Comparison of ENCODE assay signal across 12 cellular contexts in genomic region chr2:189096769-189097447, GRCh38.
DNase-seq lines count a peak whose midpoint lies in the region; ATAC-seq and TF ChIP-seq lines count a peak whose summit lies in the region.
"Had no signal": no experiment of that assay in that cellular context is flagged by ENCODE, and none has a peak within 500 bp of the region (broad histone marks: within the 10 kb centered on the region; RNA-seq: fewer than 3 reads in every experiment).

No MANE protein-coding gene starts in this region.

- H3K9ac ChIP-seq in HCT116 (ENCODE audit: low read length): no peak overlapping the region

- TF ChIP-seq CTCF in HCT116 (IDR thresholded peaks at IDR 0.05 in 2 of 3, conservative IDR thresholded peaks at IDR 0.05 in 1 of 3; ENCODE audit: borderline replicate concordance in 1 of 3, insufficient read depth in 1 of 3, low read depth in 2 of 3, low read length in 2 of 3) (no peak), tibial artery (IDR thresholded peaks at IDR 0.05) (no peak)

- H3K4me3 ChIP-seq in HCT116 (replicated peaks in 1 of 2; ENCODE audit: low read depth in 1 of 2, low read length in 2 of 2): no peak overlapping the region
- H3K4me3 ChIP-seq in tibial artery: no peak overlapping the region
- H3K4me3 ChIP-seq: uterus had no signal

- H3K4me2 ChIP-seq in HCT116 (ENCODE audit: low read length): peak overlapping the region; percentile 50

- intact Hi-C loops in HCT116 (cut with micrococcal nuclease): no loop called here
- intact Hi-C loops in tibial artery (cut with DNase I; ENCODE audit: low total_unique reads): loop anchor here (10.0 kb wide), 1 partner anchor 318 kb away; no protein-coding TSS in a partner anchor

- peak overlapping the region; percentile 62 for H2AFZ ChIP-seq in HCT116 (ENCODE audit: low read depth, low read length, poor library complexity, severe bottlenecking)

- BruUV-seq in HCT116 (replicated peaks; lab: Mats Ljungman, UMichigan): no TSS peak

- no peaks in the 10 kb centered on the region for H4K20me1 ChIP-seq in HCT116 (ENCODE audit: insufficient read depth)

- POLR2A ChIA-PET in HCT116 (lab: Charles Lee): no interaction called here

- H3K36me3 ChIP-seq in HCT116 (ENCODE audit: control insufficient read depth in 1 of 2, insufficient read depth in 2 of 2, low read length in 2 of 2) (no peaks in the 10 kb centered on the region), tibial artery (no peaks in the 10 kb centered on the region)
- H3K36me3 ChIP-seq: uterus had no signal

- H3K27me3 ChIP-seq in HCT116 (ENCODE audit: insufficient read depth, low read length): no peaks in the 10 kb centered on the region
- H3K27me3 ChIP-seq in tibial artery: no peaks in the 10 kb centered on the region
- H3K27me3 ChIP-seq: uterus had no signal

- H3K9me3 ChIP-seq in HCT116 (ENCODE audit: control insufficient read depth in 1 of 2, insufficient read depth in 1 of 2, low read depth in 1 of 2, low read length in 2 of 2): no peaks in the 10 kb centered on the region
- H3K9me3 ChIP-seq in tibial artery: no peaks in the 10 kb centered on the region
- H3K9me3 ChIP-seq: uterus had no signal

- H3K9me2 ChIP-seq in HCT116 (ENCODE audit: insufficient read depth): no peaks in the 10 kb centered on the region

- CTCF ChIA-PET in HCT116 (lab: Charles Lee): interaction anchor here (1.3 kb wide), 1 partner anchor 190 kb away, joined by 3 read pairs; no protein-coding TSS in a partner anchor

- RAD21 ChIA-PET in HCT116 (lab: Charles Lee; ENCODE audit: low non-redundant PET in 1 of 2, low total read pairs in 2 of 2, uncharacterized antibody in 2 of 2, unreplicated experiment in 2 of 2): no interaction called here

- H3K4me1 ChIP-seq in HCT116 (ENCODE audit: control insufficient read depth in 1 of 2, insufficient read depth in 2 of 2, low read length in 2 of 2) (peaks cover 9 to 14% of the 10 kb centered on the region in 2 experiments; a peak in 3 of 4 replicates), tibial artery (peaks cover 0 to 60% (median 14%) of the 10 kb centered on the region in 4 donors)

- DNase-seq in HCT116 (ENCODE audit: low read depth, low spot score) (peak; percentile 21), SW 1271 (lab: John Stamatoyannopoulos, UW) (peak; percentile 48 to 91), glomerular endothelial cell (ENCODE audit: extremely low read depth, low read depth, low spot score) (peak; percentile 56), tibial artery (no peak), SIG-M5 treated with dmso at 0.1 percent for 504 hours (lab: John Stamatoyannopoulos, UW; ENCODE audit: unreplicated experiment) (no peak)
- no peak for DNase-seq in stimulated activated CD4-positive, alpha-beta T cell treated with anti-CD3 and anti-CD28 coated beads, Interleukin-4, amount 100 ng/mL, for 1 hour
- DNase-seq: activated T-cell treated with anti-CD3 and anti-CD28 coated beads, Interleukin-2, amount 50 U/mL, for 72 hours; immature natural killer cell; NCI-H187; nucleus accumbens; uterus had no signal

- no peaks in the 10 kb centered on the region for H3K79me2 ChIP-seq in HCT116 (ENCODE audit: insufficient read depth, low read length)

- H3K27ac ChIP-seq in HCT116 (ENCODE audit: low read depth, low read length) (no peak overlapping the region), tibial artery (peak overlapping the region; percentile 21 to 27)

- ATAC-seq in HCT116 (peak; percentile 79), HG03045 (IDR thresholded peaks at IDR 0.05; ENCODE audit: unreplicated experiment) (no peak)
- ATAC-seq: activated T-cell treated with anti-CD3 and anti-CD28 coated beads, Interleukin-2, amount 50 U/mL, for 72 hours had no signal

- TF ChIP-seq POLR2A in HCT116 (IDR thresholded peaks at IDR 0.05; ENCODE audit: borderline replicate concordance, extremely low read depth, insufficient read depth, insufficient read length): no peak

- no peak for TF ChIP-seq RAD21 in HCT116 (IDR thresholded peaks at IDR 0.05; ENCODE audit: low read depth)

TF ChIP-seq in HCT116, 20 proteins besides CTCF, POLR2A, EP300 and RAD21:
- TF ChIP-seq SP1 (IDR thresholded peaks at IDR 0.05; ENCODE audit: low read depth) (0 out of 2 replicates have a peak, but pooled peaks have one; percentile 27), POLR2AphosphoS5 (IDR thresholded peaks at IDR 0.05; ENCODE audit: low read depth, low read length) (no peak), ZNF274 (IDR thresholded peaks at IDR 0.05; ENCODE audit: low read depth, low read length) (no peak), SIN3A (IDR thresholded peaks at IDR 0.05; ENCODE audit: low read depth) (no peak), FOSL1 (IDR thresholded peaks at IDR 0.05; ENCODE audit: low read depth) (peak; percentile 15; the same call in 1 of the 2 replicates), YY1 (IDR thresholded peaks at IDR 0.05; ENCODE audit: extremely low read depth, insufficient replicate concordance, low read depth, low read length) (no peak)

Comparison
In these comparisons a context has a peak if more than half of its experiments do, and no peak if none do; other contexts are left out.
1. DNase-seq: peak in HCT116 (single experiment), SW 1271 (2 of 2) and glomerular endothelial cell (single experiment); none in tibial artery (0 of 2), stimulated activated CD4-positive, alpha-beta T cell treated with anti-CD3 and anti-CD28 coated beads, Interleukin-4, amount 100 ng/mL, for 1 hour (single experiment) and SIG-M5 treated with dmso at 0.1 percent for 504 hours (single experiment).